ENCODE assay signal across 1 cellular context in genomic region chr16:71461686-71462648, GRCh38.
TF ChIP-seq lines count a peak whose summit lies in the region.

TSS of gene ZNF23 (minus strand) at chr16:71462247. CDS start at chr16:71456796, 5,451 bp downstream.

TF ChIP-seq in SK-N-SH, 30 proteins besides CTCF, POLR2A, EP300 and RAD21 (continued from another document):
- no peak for TF ChIP-seq ZBTB33 (IDR thresholded peaks at IDR 0.05; ENCODE audit: borderline replicate concordance, low read depth)
- TF ChIP-seq TCF12 (IDR thresholded peaks at IDR 0.05) = peak; percentile 51; the same call in 1 of the 2 replicates
- TF ChIP-seq FOSL2 (IDR thresholded peaks at IDR 0.05; ENCODE audit: borderline replicate concordance, low read depth) = no peak
- TF ChIP-seq YY1 (IDR thresholded peaks at IDR 0.05; ENCODE audit: low read depth) = 0 out of 2 replicates have a peak, but pooled peaks have one; percentile 38
- TF ChIP-seq FOXJ3 (CRISPR knock-in tag; IDR thresholded peaks at IDR 0.05) = no peak
- TF ChIP-seq SIN3A (IDR thresholded peaks at IDR 0.05; ENCODE audit: borderline replicate concordance, low read depth, low read length) = peak; percentile 91; the same call in 1 of the 2 replicates
- peak; percentile 52; the same call in 1 of the 2 replicates for TF ChIP-seq REST (IDR thresholded peaks at IDR 0.05; ENCODE audit: low read depth, low read length)
- no peak for TF ChIP-seq SMC3 (IDR thresholded peaks at IDR 0.05; ENCODE audit: low read depth, low read length)
- no peak for TF ChIP-seq RXRA (IDR thresholded peaks at IDR 0.05; ENCODE audit: borderline replicate concordance, low read depth)
- TF ChIP-seq MXI1 (IDR thresholded peaks at IDR 0.05; ENCODE audit: low read depth, low read length) = peak; percentile 97
- TF ChIP-seq IRF3 (IDR thresholded peaks at IDR 0.05; ENCODE audit: low read depth, low read length) = no peak
- TF ChIP-seq USF1 (IDR thresholded peaks at IDR 0.05; ENCODE audit: borderline replicate concordance, low read depth) = no peak
- TF ChIP-seq NRF1 (IDR thresholded peaks at IDR 0.05; ENCODE audit: low read depth, low read length) = no peak
- TF ChIP-seq POLR2AphosphoS5 (IDR thresholded peaks at IDR 0.05; ENCODE audit: low read depth, low read length) = peak; percentile 96
- TF ChIP-seq EZH2phosphoT487 (IDR thresholded peaks at IDR 0.05; ENCODE audit: borderline replicate concordance, low read depth) = no peak
